Comparison of ENCODE assay signal across 30 cellular contexts in genomic region chr10:94578790-94579189, GRCh38.
"Had no signal": no experiment of that assay in that cellular context is flagged by ENCODE, and none has a peak within 500 bp of the region (broad histone marks: within the 10 kb centered on the region; RNA-seq: fewer than 3 reads in every experiment).

No MANE protein-coding gene starts in this region.

- H3K36me3 ChIP-seq: left ventricle myocardium inferior, prostate gland, uterus had no signal

- H3K79me2 ChIP-seq: parathyroid adenoma had no signal

- H3K27me3 Mint-ChIP-seq: naive B cell; stimulated activated memory B cell treated with anti-CD40 and anti-IgM and Interleukin-4, amounts not matched to agents 10 μg/mL and 1 μg/mL and 100 μg/mL, for 72 hours; stimulated activated naive CD8-positive, alpha-beta T cell treated with anti-CD3 and anti-CD28 coated beads, Interleukin-15, amount 100 ng/mL, for 72 hours; type B pancreatic cell had no signal

- H3K27me3 ChIP-seq: neural progenitor cell, neutrophil, spleen, tibial nerve, uterus had no signal

- H3K27ac Mint-ChIP-seq: mesothelial cell of epicardium; naive B cell; natural killer cell; neural progenitor cell; stimulated activated memory B cell treated with anti-CD40 and anti-IgM and Interleukin-4, amounts not matched to agents 10 μg/mL and 1 μg/mL and 100 μg/mL, for 72 hours; stimulated activated naive CD8-positive, alpha-beta T cell treated with anti-CD3 and anti-CD28 coated beads, Interleukin-15, amount 100 ng/mL, for 72 hours; type B pancreatic cell had no signal

- H3K4me1 ChIP-seq: left ventricle myocardium inferior, neural progenitor cell, parathyroid adenoma, prostate gland, spleen, tibial nerve, uterus had no signal

- H2AFZ ChIP-seq: neural progenitor cell, parathyroid adenoma had no signal

- H3K4me2 ChIP-seq: neural progenitor cell had no signal

- H3K4me1 Mint-ChIP-seq: naive B cell; natural killer cell; nephron progenitor cell; neural progenitor cell; stimulated activated memory B cell treated with anti-CD40 and anti-IgM and Interleukin-4, amounts not matched to agents 10 μg/mL and 1 μg/mL and 100 μg/mL, for 72 hours; stimulated activated naive CD8-positive, alpha-beta T cell treated with anti-CD3 and anti-CD28 coated beads, Interleukin-15, amount 100 ng/mL, for 72 hours had no signal

- H3K9me3 ChIP-seq: left ventricle myocardium inferior, neutrophil, prostate gland, spleen, tibial nerve, uterus had no signal

- DNase-seq: hypothalamus; islet precursor cell; left ventricle myocardium inferior; mesendoderm; naive B cell; natural killer cell; nephron progenitor cell; occipital lobe; retina; right cardiac atrium; spleen; stimulated activated CD4-positive, alpha-beta T cell treated with anti-CD3 and anti-CD28 coated beads, Interleukin-1b, Interleukin-23, amount 100 ng/mL, for 48 hours; stimulated activated CD4-positive, alpha-beta T cell treated with anti-CD3 and anti-CD28 coated beads, Interleukin-2, amount 100 ng/mL, for 48 hours; stimulated activated CD4-positive, alpha-beta T cell treated with anti-CD3 and anti-CD28 coated beads, Interleukin-4, amount 100 ng/mL, for 4 hours; stimulated activated CD8-positive, alpha-beta memory T cell treated with anti-CD3 and anti-CD28 coated beads, Interleukin-4, amount 100 ng/mL, for 48 hours; stimulated activated naive CD4-positive, alpha-beta T cell treated with Interleukin-2 at 50 U/mL for 16 hours; stimulated activated naive CD8-positive, alpha-beta T cell treated with anti-CD3 and anti-CD28 coated beads, Interleukin-15, amount 100 ng/mL, for 72 hours; substantia nigra; uterus had no signal

- H3K4me3 Mint-ChIP-seq: mesothelial cell of epicardium; naive B cell; natural killer cell; nephron progenitor cell; neural progenitor cell; stimulated activated memory B cell treated with anti-CD40 and anti-IgM and Interleukin-4, amounts not matched to agents 10 μg/mL and 1 μg/mL and 100 μg/mL, for 72 hours; stimulated activated naive CD8-positive, alpha-beta T cell treated with anti-CD3 and anti-CD28 coated beads, Interleukin-15, amount 100 ng/mL, for 72 hours; type B pancreatic cell had no signal

- H3K36me3 Mint-ChIP-seq: natural killer cell had no signal

- H3K27ac ChIP-seq: left ventricle myocardium inferior, neural progenitor cell, neutrophil, parathyroid adenoma, prostate gland, skin epidermis, spleen, tibial nerve, uterus had no signal

- ATAC-seq: natural killer cell; right cardiac atrium; sciatic nerve; stimulated activated memory B cell treated with anti-CD40 and anti-IgM and Interleukin-4, amounts not matched to agents 10 μg/mL and 1 μg/mL and 100 μg/mL, for 72 hours; stimulated activated naive CD8-positive, alpha-beta T cell treated with anti-CD3 and anti-CD28 coated beads, Interleukin-15, amount 100 ng/mL, for 72 hours had no signal

- H3K4me3 ChIP-seq: left ventricle myocardium inferior, lung, neural progenitor cell, prostate gland, skin epidermis, spleen, tibial nerve, uterus had no signal

- H3K9me3 Mint-ChIP-seq: mesothelial cell of epicardium; naive B cell; natural killer cell; nephron progenitor cell; neural progenitor cell; stimulated activated memory B cell treated with anti-CD40 and anti-IgM and Interleukin-4, amounts not matched to agents 10 μg/mL and 1 μg/mL and 100 μg/mL, for 72 hours; stimulated activated naive CD8-positive, alpha-beta T cell treated with anti-CD3 and anti-CD28 coated beads, Interleukin-15, amount 100 ng/mL, for 72 hours; type B pancreatic cell had no signal
